ENCODE assay signal across 12 cellular contexts in genomic region chr13:111178417-111178816, GRCh38.
DNase-seq lines count a peak whose midpoint lies in the region; ATAC-seq and TF ChIP-seq lines count a peak whose summit lies in the region.
"Had no signal": no experiment of that assay in that cellular context is flagged by ENCODE, and none has a peak within 500 bp of the region (broad histone marks: within the 10 kb centered on the region; RNA-seq: fewer than 3 reads in every experiment).

No MANE protein-coding gene starts in this region.

- H3K27ac ChIP-seq in muscle layer of duodenum (ENCODE audit: low read length) (peak overlapping the region; percentile 49), upper lobe of left lung (peak overlapping the region in 3 of 4 donors; percentile 20 to 72 (median 53))

- 76 to 84% methylated on average over 2 to 4 of the region's 4 CpGs for WGBS in upper lobe of left lung, 2 donors

- peaks cover 6 to 7% of the 10 kb centered on the region in 2 donors for H3K9me3 Mint-ChIP-seq in activated T-cell treated with anti-CD3 and anti-CD28 coated beads, Interleukin-2, amount 50 U/mL, for 72 hours
- no peaks in the 10 kb centered on the region for H3K9me3 Mint-ChIP-seq in chondrocyte (ENCODE audit: low read depth)

- peaks cover 0 to 7% of the 10 kb centered on the region in 2 donors for H3K36me3 ChIP-seq in muscle layer of duodenum (ENCODE audit: control insufficient read depth in 1 of 2, insufficient read depth in 2 of 2, low read length in 2 of 2)
- H3K36me3 ChIP-seq in upper lobe of left lung = peaks cover 0 to 1% (median 0%) of the 10 kb centered on the region in 4 donors

- H3K4me3 Mint-ChIP-seq in activated T-cell treated with anti-CD3 and anti-CD28 coated beads, Interleukin-2, amount 50 U/mL, for 72 hours = no peak overlapping the region
- H3K4me3 Mint-ChIP-seq in chondrocyte (ENCODE audit: unreplicated experiment) = peak overlapping the region; percentile 29

- peaks cover 88% of the 10 kb centered on the region for H3K4me1 Mint-ChIP-seq in activated T-cell treated with anti-CD3 and anti-CD28 coated beads, Interleukin-2, amount 50 U/mL, for 72 hours (ENCODE audit: low read depth)
- H3K4me1 Mint-ChIP-seq in chondrocyte (ENCODE audit: low read depth) = peaks cover 89% of the 10 kb centered on the region

- no peaks in the 10 kb centered on the region for H3K27me3 Mint-ChIP-seq in activated T-cell treated with anti-CD3 and anti-CD28 coated beads, Interleukin-2, amount 50 U/mL, for 72 hours (ENCODE audit: low read depth)
- no peaks in the 10 kb centered on the region for H3K27me3 Mint-ChIP-seq in chondrocyte (ENCODE audit: low read depth)

- no peak for DNase-seq in activated T-cell treated with anti-CD3 and anti-CD28 coated beads, Interleukin-2, amount 50 U/mL, for 72 hours
- DNase-seq in activated T-cell treated with anti-CD3 and anti-CD28 coated beads, Interleukin-2, amount 50 U/mL, for 1 hour = no peak
- DNase-seq in chondrocyte (ENCODE audit: low spot score) (no peak), upper lobe of left lung (no peak), DMS153 treated with DMSO at 0.1 percent for 48 hours (lab: John Stamatoyannopoulos, UW; ENCODE audit: unreplicated experiment) (no peak), activated gamma-delta T cell (lab: John Stamatoyannopoulos, UW) (no peak)
- DNase-seq: activated CD8-positive, alpha-beta memory T cell treated with anti-CD3 and anti-CD28 coated beads, Interleukin-2, amount 50 U/mL, for 48 hours; AML-193; NCI-H1694 treated with DMSO at 0.1 percent for 48 hours; SIG-M5 had no signal

- H3K4me3 ChIP-seq in muscle layer of duodenum (ENCODE audit: low read depth in 1 of 2, low read length in 2 of 2) = no peak overlapping the region
- H3K4me3 ChIP-seq in upper lobe of left lung = no peak overlapping the region

- TF ChIP-seq EP300 in upper lobe of left lung (IDR thresholded peaks at IDR 0.05) = no peak

- H3K36me3 Mint-ChIP-seq in activated T-cell treated with anti-CD3 and anti-CD28 coated beads, Interleukin-2, amount 50 U/mL, for 72 hours (ENCODE audit: insufficient read depth in 2 of 2) = peaks cover 18 to 33% of the 10 kb centered on the region in 2 donors
- H3K36me3 Mint-ChIP-seq in chondrocyte (ENCODE audit: low read depth) = peaks cover 8% of the 10 kb centered on the region

- ATAC-seq in activated T-cell treated with anti-CD3 and anti-CD28 coated beads, Interleukin-2, amount 50 U/mL, for 72 hours (replicated peaks in 1 of 2) = no peak
- ATAC-seq in upper lobe of left lung (ENCODE audit: low FRiP score in 2 of 2) (no peak), GM19467 (IDR thresholded peaks at IDR 0.05; ENCODE audit: unreplicated experiment) (no peak)

- peak overlapping the region; percentile 88 for H3K27ac Mint-ChIP-seq in activated T-cell treated with anti-CD3 and anti-CD28 coated beads, Interleukin-2, amount 50 U/mL, for 72 hours
- H3K27ac Mint-ChIP-seq in chondrocyte (ENCODE audit: unreplicated experiment) = peak overlapping the region; percentile 99

- H3K27me3 ChIP-seq in muscle layer of duodenum (ENCODE audit: low read depth, low read length) = no peaks in the 10 kb centered on the region
- no peaks in the 10 kb centered on the region for H3K27me3 ChIP-seq in upper lobe of left lung

- no peak for TF ChIP-seq CTCF in chondrocyte (IDR thresholded peaks at IDR 0.05)
- no peak for TF ChIP-seq CTCF in upper lobe of left lung (IDR thresholded peaks at IDR 0.05)

- no peaks in the 10 kb centered on the region for H3K9me3 ChIP-seq in muscle layer of duodenum (ENCODE audit: control insufficient read depth in 1 of 2, low read length in 2 of 2)
- H3K9me3 ChIP-seq in upper lobe of left lung = no peaks in the 10 kb centered on the region

- no peak for TF ChIP-seq POLR2A in upper lobe of left lung (IDR thresholded peaks at IDR 0.05)

- H3K4me1 ChIP-seq in muscle layer of duodenum (ENCODE audit: control insufficient read depth in 1 of 2, insufficient read depth in 2 of 2, low read length in 2 of 2) (peaks cover 5 to 18% of the 10 kb centered on the region in 2 donors), upper lobe of left lung (peaks cover 17 to 30% (median 21%) of the 10 kb centered on the region in 4 donors)
